8 cellular contexts compared by ENCODE assay signal in genomic region chr7:29987821-29988317, GRCh38. TPM values are rescaled to one million over a fixed set of nuclear protein-coding genes. Genes with fewer than 3 reads are reported as not detected.
DNase-seq lines count a peak whose midpoint lies in the region; ATAC-seq and TF ChIP-seq lines count a peak whose summit lies in the region.

No MANE protein-coding gene starts in this region.

- H3K36me3 ChIP-seq in iPS-18a (ENCODE audit: control insufficient read depth, low read depth, low read length) (no peaks in the 10 kb centered on the region), smooth muscle cell (ENCODE audit: low read depth) (no peaks in the 10 kb centered on the region)

- H3K27me3 ChIP-seq in iPS-18a (ENCODE audit: control insufficient read depth, insufficient read depth, low read length) (peaks cover 24% of the 10 kb centered on the region), smooth muscle cell (ENCODE audit: low read depth) (no peaks in the 10 kb centered on the region)

- DNase-seq in DMS79 treated with DMSO at 0.1 percent for 48 hours (lab: John Stamatoyannopoulos, UW) (peak; percentile 26), DMS79 (lab: John Stamatoyannopoulos, UW) (no peak), KBM-7 (peak; percentile 76), smooth muscle cell (lab: John Stamatoyannopoulos, UW; ENCODE audit: unreplicated experiment) (no peak), left colon (no peak)
- no peak for DNase-seq in activated naive CD8-positive, alpha-beta T cell treated with anti-CD3 and anti-CD28 coated beads, Interleukin-2, amount 50 U/mL, for 24 hours
- DNase-seq in stimulated activated CD4-positive, alpha-beta T cell treated with anti-CD3 and anti-CD28 coated beads, Interleukin-2, amount 100 ng/mL, for 48 hours = no peak

- intact Hi-C loops in left colon (cut with DNase I, micrococcal nuclease) = no loop called here

- peaks cover 16% of the 10 kb centered on the region for H3F3A ChIP-seq in smooth muscle cell (ENCODE audit: low read depth)

- H3K4me2 ChIP-seq in smooth muscle cell = peak overlapping the region; percentile 87

- H3K9ac ChIP-seq in iPS-18a (ENCODE audit: low read length) (peak overlapping the region; percentile 58), smooth muscle cell (ENCODE audit: low read depth) (peak overlapping the region; percentile 79)

- peaks cover 44% of the 10 kb centered on the region for H3K27me3 Mint-ChIP-seq in activated naive CD8-positive, alpha-beta T cell treated with anti-CD3 and anti-CD28 coated beads, Interleukin-2, amount 50 U/mL, for 24 hours

- no peak for TF ChIP-seq CTCF in smooth muscle cell (IDR thresholded peaks at IDR 0.05; ENCODE audit: borderline replicate concordance, insufficient read depth, poor library complexity, severe bottlenecking)

- H3K9me3 ChIP-seq in iPS-18a (ENCODE audit: control insufficient read depth, low read depth, low read length) (no peaks in the 10 kb centered on the region), smooth muscle cell (replicated peaks; ENCODE audit: low read depth) (no peaks in the 10 kb centered on the region)

- H3K4me3 Mint-ChIP-seq in activated naive CD8-positive, alpha-beta T cell treated with anti-CD3 and anti-CD28 coated beads, Interleukin-2, amount 50 U/mL, for 24 hours = peak overlapping the region; percentile 78

- H3K27ac Mint-ChIP-seq in activated naive CD8-positive, alpha-beta T cell treated with anti-CD3 and anti-CD28 coated beads, Interleukin-2, amount 50 U/mL, for 24 hours = peak overlapping the region; percentile 78

- H3K36me3 Mint-ChIP-seq in activated naive CD8-positive, alpha-beta T cell treated with anti-CD3 and anti-CD28 coated beads, Interleukin-2, amount 50 U/mL, for 24 hours (ENCODE audit: low read depth) = peaks cover 2% of the 10 kb centered on the region

- H3K79me2 ChIP-seq in smooth muscle cell (ENCODE audit: low read depth) = peaks cover 53% of the 10 kb centered on the region

- no peak overlapping the region for H3K27ac ChIP-seq in iPS-18a (ENCODE audit: low read length)
- H3K27ac ChIP-seq in smooth muscle cell (ENCODE audit: low read depth) = peak overlapping the region; percentile 94

- in situ Hi-C loops in KBM-7 (cut with MboI; ENCODE audit: low pct_unique_long_range_greater_than_20kb, low sequenced_read_pairs) = no loop called here

- peaks cover 26% of the 10 kb centered on the region for H4K20me1 ChIP-seq in smooth muscle cell (ENCODE audit: low read depth)

- peaks cover 28% of the 10 kb centered on the region for H3K4me1 Mint-ChIP-seq in activated naive CD8-positive, alpha-beta T cell treated with anti-CD3 and anti-CD28 coated beads, Interleukin-2, amount 50 U/mL, for 24 hours

- peaks cover 7% of the 10 kb centered on the region for H3K4me1 ChIP-seq in iPS-18a (ENCODE audit: control insufficient read depth, low read depth, low read length)
- H3K4me1 ChIP-seq in smooth muscle cell (ENCODE audit: low read depth) = peaks cover 13% of the 10 kb centered on the region

- WGBS in smooth muscle cell (ENCODE audit: low lambda C conversion rate) = 17% methylated on average over 8 of the region's 8 CpGs

- peaks cover 5% of the 10 kb centered on the region for H3K9me3 Mint-ChIP-seq in activated naive CD8-positive, alpha-beta T cell treated with anti-CD3 and anti-CD28 coated beads, Interleukin-2, amount 50 U/mL, for 24 hours

- peak overlapping the region; percentile 54 for H2AFZ ChIP-seq in smooth muscle cell (ENCODE audit: low read depth)

- H3K4me3 ChIP-seq in iPS-18a (ENCODE audit: low read length) = peak overlapping the region; percentile 71
- peak overlapping the region; percentile 99 for H3K4me3 ChIP-seq in smooth muscle cell

- no peak for ATAC-seq in activated naive CD8-positive, alpha-beta T cell treated with anti-CD3 and anti-CD28 coated beads, Interleukin-2, amount 50 U/mL, for 24 hours
- ATAC-seq in left colon = no peak

RNA-seq across cellular contexts. Expression of gene SCRN1, which starts 1.7 kb away (rescaled TPM):
- total RNA-seq in smooth muscle cell (84.9 and 93.0 TPM in 2 replicates), left colon (10 to 100 TPM in 1 of 2 donors, 1 to 10 TPM in 1; 9.6 to 13.4 TPM)
- polyA plus RNA-seq in smooth muscle cell = 58.7 and 67.5 TPM in 2 replicates

RNA-seq across cellular contexts. Expression of gene FKBP14, which starts 38.6 kb away (rescaled TPM):
- total RNA-seq in smooth muscle cell (111 and 153 TPM in 2 replicates), left colon (10 to 100 TPM in 1 of 2 donors, 1 to 10 TPM in 1; 8.8 to 10.3 TPM)
- polyA plus RNA-seq in smooth muscle cell = 74.2 and 90.1 TPM in 2 replicates

RNA-seq across cellular contexts. Expression of gene PLEKHA8, which starts 40.3 kb away (rescaled TPM):
- total RNA-seq in smooth muscle cell (20.4 and 24.7 TPM in 2 replicates), left colon (10 to 100 TPM; 12.4 to 13.6 TPM)
- 10.0 and 14.6 TPM in 2 replicates for polyA plus RNA-seq in smooth muscle cell

Comparison
In these comparisons a context has a peak if more than half of its experiments do, and no peak if none do; other contexts are left out.
1. DNase-seq: peak in DMS79 treated with DMSO at 0.1 percent for 48 hours (single experiment) and KBM-7 (single experiment); none in DMS79 (single experiment), activated naive CD8-positive, alpha-beta T cell treated with anti-CD3 and anti-CD28 coated beads, Interleukin-2, amount 50 U/mL, for 24 hours (single experiment), smooth muscle cell (single experiment), stimulated activated CD4-positive, alpha-beta T cell treated with anti-CD3 and anti-CD28 coated beads, Interleukin-2, amount 100 ng/mL, for 48 hours (0 of 2) and left colon (0 of 2).